14 cellular contexts compared by ENCODE assay signal in the genomic region with DNA sequence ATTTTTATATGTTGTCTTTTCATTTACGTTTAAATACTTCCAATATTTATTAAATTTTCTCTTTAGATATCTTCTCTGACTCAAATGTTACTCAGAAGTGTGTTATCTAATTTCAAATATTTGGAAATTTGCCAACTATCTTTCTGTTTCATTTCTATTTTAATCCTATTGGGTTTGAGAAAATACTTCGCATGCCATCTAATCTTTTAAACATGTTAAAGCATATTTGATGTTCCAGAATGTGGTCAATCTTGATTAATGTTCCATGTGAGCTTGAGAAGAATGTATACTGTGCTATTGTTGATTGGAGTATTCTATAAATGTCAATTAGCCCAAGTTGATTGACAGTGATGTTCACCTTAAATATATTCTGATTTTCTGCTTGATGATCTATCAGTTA.
"Had no signal": no experiment of that assay in that cellular context is flagged by ENCODE, and none has a peak within 500 bp of the region (broad histone marks: within the 10 kb centered on the region; RNA-seq: fewer than 3 reads in every experiment).

No MANE protein-coding gene starts in this region.

- H3K9me3 ChIP-seq: prostate gland had no signal

- H3K27me3 ChIP-seq: upper lobe of left lung had no signal

- H3K4me1 ChIP-seq: prostate gland, upper lobe of left lung had no signal

- H3K36me3 ChIP-seq: prostate gland, upper lobe of left lung had no signal

- H3K4me3 ChIP-seq: prostate gland, upper lobe of left lung had no signal

- ATAC-seq: activated CD4-positive, CD25-positive, alpha-beta regulatory T cell treated with anti-CD3 and anti-CD28 coated beads, Interleukin-2, amount 50 U/mL, for 24 hours; left colon; natural killer cell; sciatic nerve had no signal

- DNase-seq: activated effector memory CD4-positive, alpha-beta T cell treated with Interleukin-2 at 50 U/mL for 16 hours; activated T-cell treated with anti-CD3 and anti-CD28 coated beads, Interleukin-2, amount 50 U/mL, for 1 hour; amniotic stem cell; effector CD8-positive, alpha-beta T cell; hippocampal formation; left colon; natural killer cell; occipital lobe; stimulated activated CD4-positive, alpha-beta T cell treated with anti-CD3 and anti-CD28 coated beads, Interleukin-12 subunit alpha, Interleukin-12 subunit beta, amount 100 ng/mL, for 4 hours; upper lobe of left lung had no signal

- H3K27ac ChIP-seq: prostate gland, upper lobe of left lung had no signal

- FAIRE-seq: colon had no signal
